23 cellular contexts compared by ENCODE assay signal in genomic region chr1:154926201-154926600, GRCh38. TPM values are rescaled to one million over a fixed set of nuclear protein-coding genes. Genes with fewer than 3 reads are reported as not detected.
DNase-seq lines count a peak whose midpoint lies in the region; ATAC-seq and FAIRE-seq lines count a peak whose summit lies in the region.
"Had no signal": no experiment of that assay in that cellular context is flagged by ENCODE, and none has a peak within 500 bp of the region (broad histone marks: within the 10 kb centered on the region; RNA-seq: fewer than 3 reads in every experiment).

No MANE protein-coding gene starts in this region.

- no peak for ATAC-seq in stimulated activated naive CD8-positive, alpha-beta T cell treated with anti-CD3 and anti-CD28 coated beads, Interleukin-15, amount 100 ng/mL, for 72 hours
- ATAC-seq in stimulated activated naive CD8-positive, alpha-beta T cell treated with anti-CD3 and anti-CD28 coated beads, Interleukin-15, Interleukin-2, amounts not matched to agents 100 U/mL and 50 U/mL, for 24 hours: no peak
- ATAC-seq: GM12878, Right ventricle myocardium inferior had no signal

- FAIRE-seq in urothelium cell line (lab: Jason Lieb, UNC): peak; percentile 70
- FAIRE-seq in GM19239 (lab: Jason Lieb, UNC): no peak
- FAIRE-seq: astrocyte had no signal

- intact Hi-C loops in activated T-helper 1 cell treated with anti-CD3 and anti-CD28 coated beads, Interleukin-12 subunit alpha, Interleukin-12 subunit beta, Interleukin-2, Interleukin-4 antibody, amounts not matched to agents 30 ng/mL and 10 ng/mL and 1 ng/mL, durations not matched to agents 14 hours and 24 hours and 36 hours (cut with micrococcal nuclease): no loop called here

- no peak for DNase-seq in stimulated activated naive CD8-positive, alpha-beta T cell treated with anti-CD3 and anti-CD28 coated beads, Interleukin-15, amount 100 ng/mL, for 72 hours
- DNase-seq in stimulated activated naive CD8-positive, alpha-beta T cell treated with anti-CD3 and anti-CD28 coated beads, Interleukin-15, Interleukin-2, amounts not matched to agents 100 U/mL and 50 U/mL, for 24 hours: no peak
- no peak for DNase-seq in activated T-helper 1 cell treated with anti-CD3 and anti-CD28 coated beads, Interleukin-12 subunit alpha, Interleukin-12 subunit beta, Interleukin-2, Interleukin-4 antibody, amounts not matched to agents 30 ng/mL and 10 ng/mL and 1 ng/mL, durations not matched to agents 14 hours and 24 hours and 36 hours (ENCODE audit: low spot score)
- no peak for DNase-seq in urothelium cell line (ENCODE audit: low spot score)
- DNase-seq in GM19239 (ENCODE audit: insufficient read length, low spot score): no peak
- no peak for DNase-seq in stimulated activated CD4-positive, alpha-beta T cell treated with anti-CD3 and anti-CD28 coated beads, Interleukin-2, amount 100 ng/mL, for 48 hours
- DNase-seq: activated CD4-positive, alpha-beta T cell treated with anti-CD3 and anti-CD28 coated beads for 48 hours; DMS79; mesendoderm; MG63; NCI-H1417 treated with DMSO at 0.1 percent for 48 hours; NCI-H2107; NCI-H446 treated with DMSO at 0.1 percent for 48 hours; OCI-M1; stimulated activated CD4-positive, alpha-beta T cell treated with anti-CD3 and anti-CD28 coated beads, Interleukin-4, amount 100 ng/mL, for 24 hours; stomach; transverse colon had no signal

- peaks cover 12% of the 10 kb centered on the region for H3K4me1 Mint-ChIP-seq in stimulated activated naive CD8-positive, alpha-beta T cell treated with anti-CD3 and anti-CD28 coated beads, Interleukin-15, amount 100 ng/mL, for 72 hours
- peaks cover 19% of the 10 kb centered on the region for H3K4me1 Mint-ChIP-seq in activated T-helper 1 cell treated with anti-CD3 and anti-CD28 coated beads, Interleukin-12 subunit alpha, Interleukin-12 subunit beta, Interleukin-2, Interleukin-4 antibody, amounts not matched to agents 30 ng/mL and 10 ng/mL and 1 ng/mL, durations not matched to agents 14 hours and 24 hours and 36 hours (ENCODE audit: low read depth)
- H3K4me1 Mint-ChIP-seq: activated naive CD4-positive, alpha-beta T cell treated with anti-CD3 and anti-CD28 coated beads, Interleukin-2, amount 50 U/mL, for 24 hours had no signal

- H3K27me3 Mint-ChIP-seq in stimulated activated naive CD8-positive, alpha-beta T cell treated with anti-CD3 and anti-CD28 coated beads, Interleukin-15, amount 100 ng/mL, for 72 hours: no peaks in the 10 kb centered on the region
- no peaks in the 10 kb centered on the region for H3K27me3 Mint-ChIP-seq in activated T-helper 1 cell treated with anti-CD3 and anti-CD28 coated beads, Interleukin-12 subunit alpha, Interleukin-12 subunit beta, Interleukin-2, Interleukin-4 antibody, amounts not matched to agents 30 ng/mL and 10 ng/mL and 1 ng/mL, durations not matched to agents 14 hours and 24 hours and 36 hours (ENCODE audit: insufficient read depth)
- H3K27me3 Mint-ChIP-seq: activated naive CD4-positive, alpha-beta T cell treated with anti-CD3 and anti-CD28 coated beads, Interleukin-2, amount 50 U/mL, for 24 hours; central memory CD8-positive, alpha-beta T cell; IgD-negative memory B cell had no signal

- H3K27ac Mint-ChIP-seq in stimulated activated naive CD8-positive, alpha-beta T cell treated with anti-CD3 and anti-CD28 coated beads, Interleukin-15, amount 100 ng/mL, for 72 hours: peak overlapping the region; percentile 59 to 90
- peak overlapping the region; percentile 58 for H3K27ac Mint-ChIP-seq in activated T-helper 1 cell treated with anti-CD3 and anti-CD28 coated beads, Interleukin-12 subunit alpha, Interleukin-12 subunit beta, Interleukin-2, Interleukin-4 antibody, amounts not matched to agents 30 ng/mL and 10 ng/mL and 1 ng/mL, durations not matched to agents 14 hours and 24 hours and 36 hours

- peaks cover 47% of the 10 kb centered on the region for H3K36me3 Mint-ChIP-seq in activated T-helper 1 cell treated with anti-CD3 and anti-CD28 coated beads, Interleukin-12 subunit alpha, Interleukin-12 subunit beta, Interleukin-2, Interleukin-4 antibody, amounts not matched to agents 30 ng/mL and 10 ng/mL and 1 ng/mL, durations not matched to agents 14 hours and 24 hours and 36 hours (ENCODE audit: low read depth)

- no peak overlapping the region for H3K4me3 Mint-ChIP-seq in stimulated activated naive CD8-positive, alpha-beta T cell treated with anti-CD3 and anti-CD28 coated beads, Interleukin-15, amount 100 ng/mL, for 72 hours
- no peak overlapping the region for H3K4me3 Mint-ChIP-seq in activated T-helper 1 cell treated with anti-CD3 and anti-CD28 coated beads, Interleukin-12 subunit alpha, Interleukin-12 subunit beta, Interleukin-2, Interleukin-4 antibody, amounts not matched to agents 30 ng/mL and 10 ng/mL and 1 ng/mL, durations not matched to agents 14 hours and 24 hours and 36 hours
- H3K4me3 Mint-ChIP-seq: activated naive CD4-positive, alpha-beta T cell treated with anti-CD3 and anti-CD28 coated beads, Interleukin-2, amount 50 U/mL, for 24 hours; central memory CD8-positive, alpha-beta T cell; IgD-negative memory B cell had no signal

- no peaks in the 10 kb centered on the region for H3K9me3 Mint-ChIP-seq in stimulated activated naive CD8-positive, alpha-beta T cell treated with anti-CD3 and anti-CD28 coated beads, Interleukin-15, amount 100 ng/mL, for 72 hours
- no peaks in the 10 kb centered on the region for H3K9me3 Mint-ChIP-seq in activated T-helper 1 cell treated with anti-CD3 and anti-CD28 coated beads, Interleukin-12 subunit alpha, Interleukin-12 subunit beta, Interleukin-2, Interleukin-4 antibody, amounts not matched to agents 30 ng/mL and 10 ng/mL and 1 ng/mL, durations not matched to agents 14 hours and 24 hours and 36 hours
- H3K9me3 Mint-ChIP-seq: activated naive CD4-positive, alpha-beta T cell treated with anti-CD3 and anti-CD28 coated beads, Interleukin-2, amount 50 U/mL, for 24 hours; central memory CD8-positive, alpha-beta T cell; IgD-negative memory B cell had no signal

RNA-seq across cellular contexts. Expression of gene PMVK, which starts 10.3 kb away (rescaled TPM):
- 42.5 and 43.3 TPM in 2 replicates for total RNA-seq in activated T-helper 1 cell treated with anti-CD3 and anti-CD28 coated beads, Interleukin-12 subunit alpha, Interleukin-12 subunit beta, Interleukin-2, Interleukin-4 antibody, amounts not matched to agents 30 ng/mL and 10 ng/mL and 1 ng/mL, durations not matched to agents 14 hours and 24 hours and 36 hours

RNA-seq across cellular contexts. Expression of gene PBXIP1, which starts 29.7 kb away (rescaled TPM):
- 25.1 and 27.9 TPM in 2 replicates for total RNA-seq in activated T-helper 1 cell treated with anti-CD3 and anti-CD28 coated beads, Interleukin-12 subunit alpha, Interleukin-12 subunit beta, Interleukin-2, Interleukin-4 antibody, amounts not matched to agents 30 ng/mL and 10 ng/mL and 1 ng/mL, durations not matched to agents 14 hours and 24 hours and 36 hours

RNA-seq across cellular contexts. Expression of gene PYGO2, which starts 35.4 kb away (rescaled TPM):
- total RNA-seq in activated T-helper 1 cell treated with anti-CD3 and anti-CD28 coated beads, Interleukin-12 subunit alpha, Interleukin-12 subunit beta, Interleukin-2, Interleukin-4 antibody, amounts not matched to agents 30 ng/mL and 10 ng/mL and 1 ng/mL, durations not matched to agents 14 hours and 24 hours and 36 hours: 34.7 and 35.0 TPM in 2 replicates

RNA-seq across cellular contexts. Expression of gene SHC1, which starts 44.3 kb away (rescaled TPM):
- total RNA-seq in activated T-helper 1 cell treated with anti-CD3 and anti-CD28 coated beads, Interleukin-12 subunit alpha, Interleukin-12 subunit beta, Interleukin-2, Interleukin-4 antibody, amounts not matched to agents 30 ng/mL and 10 ng/mL and 1 ng/mL, durations not matched to agents 14 hours and 24 hours and 36 hours: 61.4 and 62.3 TPM in 2 replicates

RNA-seq across cellular contexts. Expression of gene CKS1B, which starts 48.3 kb away (rescaled TPM):
- total RNA-seq in activated T-helper 1 cell treated with anti-CD3 and anti-CD28 coated beads, Interleukin-12 subunit alpha, Interleukin-12 subunit beta, Interleukin-2, Interleukin-4 antibody, amounts not matched to agents 30 ng/mL and 10 ng/mL and 1 ng/mL, durations not matched to agents 14 hours and 24 hours and 36 hours: 151 and 158 TPM in 2 replicates
